10 cellular contexts compared by ENCODE assay signal in genomic region chr13:41502676-41503075, GRCh38. TPM values are rescaled to one million over a fixed set of nuclear protein-coding genes. Genes with fewer than 3 reads are reported as not detected.
A peak's percentile ranks its signal among the peaks of the same experiment; 100 is the strongest.
DNase-seq lines count a peak whose midpoint lies in the region; ATAC-seq and TF ChIP-seq lines count a peak whose summit lies in the region.
"Had no signal": no experiment of that assay in that cellular context is flagged by ENCODE, and none has a peak within 500 bp of the region (broad histone marks: within the 10 kb centered on the region; RNA-seq: fewer than 3 reads in every experiment).

No MANE protein-coding gene starts in this region.

- peak; percentile 8 for DNase-seq in NCI-H2107 treated with DMSO at 0.1 percent for 48 hours (lab: John Stamatoyannopoulos, UW; ENCODE audit: unreplicated experiment)
- no peak for DNase-seq in NCI-H2107 (lab: John Stamatoyannopoulos, UW)
- DNase-seq in mucosa of descending colon, result peak in 1 of 3 donors; percentile 23
- DNase-seq in activated CD8-positive, alpha-beta memory T cell treated with anti-CD3 and anti-CD28 coated beads, Interleukin-2, amount 50 U/mL, for 4 hours, result no peak
- no peak for DNase-seq in GM23338 (ENCODE audit: low spot score)
- DNase-seq in thyroid gland, result no peak

- H3K4me3 Mint-ChIP-seq in GM23338, result no peak overlapping the region
- H3K4me3 Mint-ChIP-seq: type B pancreatic cell had no signal

- H3K9me3 ChIP-seq in mucosa of descending colon (no peaks in the 10 kb centered on the region), thyroid gland (no peaks in the 10 kb centered on the region)

- no peak overlapping the region for H3K27ac ChIP-seq in GM23338 (ENCODE audit: low read depth)
- no peak overlapping the region for H3K27ac ChIP-seq in thyroid gland
- H3K27ac ChIP-seq: 22Rv1 had no signal

- WGBS in thyroid gland, 2 donors, result 88 to 89% methylated on average over 9 of the region's 9 CpGs

- H3K36me3 ChIP-seq in mucosa of descending colon (ENCODE audit: low read depth) (no peaks in the 10 kb centered on the region), GM23338 (ENCODE audit: insufficient read depth) (no peaks in the 10 kb centered on the region), thyroid gland (no peaks in the 10 kb centered on the region)

- no peak overlapping the region for H3K4me2 ChIP-seq in GM23338

- H3K9me2 ChIP-seq in GM23338 (ENCODE audit: insufficient read depth), result peaks cover 6% of the 10 kb centered on the region; the same call in 1 of the 2 replicates

- H3K4me1 Mint-ChIP-seq in GM23338, result no peaks in the 10 kb centered on the region

- peaks cover 2% of the 10 kb centered on the region for H3K27me3 Mint-ChIP-seq in GM23338 (ENCODE audit: insufficient read depth, low read depth, poor library complexity)

- H3K27me3 ChIP-seq in GM23338 (ENCODE audit: insufficient read depth) (no peaks in the 10 kb centered on the region), thyroid gland (no peaks in the 10 kb centered on the region)

- no peak overlapping the region for H2AFZ ChIP-seq in GM23338

- H4K20me1 ChIP-seq in GM23338 (replicated peaks; ENCODE audit: insufficient read depth), result no peaks in the 10 kb centered on the region

- no peaks in the 10 kb centered on the region for H3K36me3 Mint-ChIP-seq in GM23338 (ENCODE audit: low read depth)
- H3K36me3 Mint-ChIP-seq: type B pancreatic cell had no signal

- H3K4me3 ChIP-seq in mucosa of descending colon (no peak overlapping the region), GM23338 (no peak overlapping the region), thyroid gland (replicated peaks in 1 of 3) (no peak overlapping the region)

- TF ChIP-seq CTCF in mucosa of descending colon (IDR thresholded peaks at IDR 0.05), result no peak
- TF ChIP-seq CTCF in GM23338 (conservative IDR thresholded peaks at IDR 0.05; ENCODE audit: low read depth in 2 of 2), result no peak
- TF ChIP-seq CTCF in thyroid gland (IDR thresholded peaks at IDR 0.05), result no peak

- H3K27ac Mint-ChIP-seq in GM23338, result no peak overlapping the region
- H3K27ac Mint-ChIP-seq: type B pancreatic cell had no signal

- H3K79me2 ChIP-seq in GM23338 (replicated peaks; ENCODE audit: insufficient read depth), result no peaks in the 10 kb centered on the region

- H3K9me3 Mint-ChIP-seq in GM23338, result peaks cover 7% of the 10 kb centered on the region; the same call in 1 of the 3 replicates

- no peaks in the 10 kb centered on the region for H3F3A ChIP-seq in GM23338 (replicated peaks; ENCODE audit: low read depth)

- no peak for TF ChIP-seq POLR2A in thyroid gland (IDR thresholded peaks at IDR 0.05)

- intact Hi-C loops in mucosa of descending colon (cut with DNase I, micrococcal nuclease), result no loop called here
- intact Hi-C loops in thyroid gland (cut with DNase I), result no loop called here

- H3K4me1 ChIP-seq in mucosa of descending colon (ENCODE audit: low read depth) (no peaks in the 10 kb centered on the region), GM23338 (ENCODE audit: insufficient read depth) (no peaks in the 10 kb centered on the region), thyroid gland (no peaks in the 10 kb centered on the region)

- peak; percentile 71 for ATAC-seq in GM21717 (IDR thresholded peaks at IDR 0.05; ENCODE audit: unreplicated experiment)
- ATAC-seq in HG03442 (IDR thresholded peaks at IDR 0.05; ENCODE audit: unreplicated experiment), result peak; percentile 50
- peak; percentile 64 for ATAC-seq in mucosa of descending colon
- no peak for ATAC-seq in GM23338

TF ChIP-seq in GM23338, 12 proteins besides CTCF, POLR2A, EP300 and RAD21 (continues in another document):
- TF ChIP-seq REST (IDR thresholded peaks at IDR 0.05; ENCODE audit: unreplicated experiment) (no peak), CREB1 (CRISPR knock-in tag; IDR thresholded peaks at IDR 0.05; ENCODE audit: low read depth) (no peak), ZNF331 (CRISPR knock-in tag; IDR thresholded peaks at IDR 0.05; ENCODE audit: low read depth) (no peak), ZNF462 (CRISPR knock-in tag; IDR thresholded peaks at IDR 0.05) (no peak), ZNF114 (CRISPR knock-in tag; IDR thresholded peaks at IDR 0.05) (no peak), POLR2AphosphoS5 (IDR thresholded peaks at IDR 0.05; ENCODE audit: low read depth) (no peak)

RNA-seq across cellular contexts. Expression of gene RGCC, which starts 45.3 kb away (rescaled TPM):
- total RNA-seq in mucosa of descending colon (10 to 100 TPM in 1 of 3 donors, 1 to 10 TPM in 2; 2.5 to 14.0 (median 4.7) TPM), thyroid gland (100 to 1,000 TPM in 3 of 4 donors, 10 to 100 TPM in 1; 84.8 to 162 (median 127) TPM)
- 0.66 TPM in 1 of 2 replicates, not detected in the other for total RNA-seq in GM23338 (2014; rRNA removed; shearing (Covaris generic))
- polyA plus RNA-seq in GM23338 (2016; fragmentation: Nextera tagmentation; extraction: Ambion mirVana), result 0.65 and 0.78 TPM in 2 replicates

Comparison
In these comparisons a context has a peak if more than half of its experiments do, and no peak if none do; other contexts are left out.
1. RNA of gene RGCC, which starts 45.3 kb away (total RNA-seq): 84.8 to 162 TPM in thyroid gland; 2.5 to 14.0 TPM in mucosa of descending colon and 0.66 TPM in GM23338; every median in the first group is over 4 times any median in the second.